ENCODE assay signal across 8 cellular contexts in the genomic region with DNA sequence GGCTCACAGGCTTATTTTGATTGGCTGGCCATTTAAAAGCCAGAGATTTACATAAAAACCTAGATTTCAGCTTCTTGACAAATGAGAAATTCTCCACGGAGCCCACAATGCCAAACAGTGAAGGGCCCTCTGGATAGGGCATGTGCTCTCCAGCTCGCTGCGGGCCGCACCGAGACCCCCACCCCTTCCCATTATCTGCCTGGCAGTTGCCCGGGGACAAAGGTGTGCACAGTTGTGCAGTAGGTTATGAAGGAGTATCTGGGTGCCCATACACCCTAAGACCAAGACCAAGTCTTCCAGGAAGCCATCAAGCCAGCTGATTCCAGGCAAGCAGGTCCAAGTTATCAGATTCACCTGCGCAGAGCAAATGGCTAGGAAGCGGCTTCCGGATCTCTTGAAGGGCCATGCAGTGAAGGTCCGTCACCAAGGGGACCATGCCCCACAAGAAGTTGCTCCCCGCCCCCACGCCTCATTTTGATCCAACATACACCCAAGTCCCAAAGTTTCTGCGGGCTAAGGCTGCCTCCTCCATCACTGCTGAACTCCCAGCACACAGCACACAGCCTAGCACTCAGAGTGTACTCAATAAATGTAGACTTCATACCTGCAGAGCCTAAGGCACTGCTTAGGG. TPM values are rescaled to one million over a fixed set of nuclear protein-coding genes. Genes with fewer than 3 reads are reported as not detected.
DNase-seq lines count a peak whose midpoint lies in the region; ATAC-seq and TF ChIP-seq lines count a peak whose summit lies in the region.

No MANE protein-coding gene starts in this region.

- peak overlapping the region; percentile 96 for H3K9ac ChIP-seq in IMR-90 (ENCODE audit: low read depth, low read length)

- CTCF ChIA-PET in IMR-90 (lab: Yijun Ruan, JAX): interaction anchor here (0.6 kb wide), 1 partner anchor 45 kb away, joined by 3 read pairs; no protein-coding TSS in a partner anchor

- peak overlapping the region; percentile 38; the same call in 1 of the 2 replicates for H3K4ac ChIP-seq in IMR-90 (ENCODE audit: low read depth, low read length)

- no peak for TF ChIP-seq CTCF in 22Rv1 (IDR thresholded peaks at IDR 0.05)
- no peak for TF ChIP-seq CTCF in IMR-90 (conservative IDR thresholded peaks at IDR 0.05; ENCODE audit: low read depth, low read length)
- TF ChIP-seq CTCF in choroid plexus epithelial cell (conservative IDR thresholded peaks at IDR 0.05; ENCODE audit: low read depth, low read length): no peak
- TF ChIP-seq CTCF in mucosa of descending colon (IDR thresholded peaks at IDR 0.05): no peak

- peak overlapping the region; percentile 99 for H2AFZ ChIP-seq in IMR-90 (replicated peaks; ENCODE audit: low read length, poor library complexity)

- dilution Hi-C loops in IMR-90 (cut with HindIII; ENCODE audit: low sequenced_read_pairs, unreplicated experiment): no loop called here

- H3K27me3 ChIP-seq in IMR-90 (ENCODE audit: control insufficient read depth, insufficient read depth, low read length): no peaks in the 10 kb centered on the region

- H3K27ac ChIP-seq in 22Rv1: peak overlapping the region; percentile 82
- H3K27ac ChIP-seq in IMR-90 (ENCODE audit: insufficient read depth, low read length): no peak overlapping the region; the same call in 1 of the 2 replicates

- no peak for TF ChIP-seq RAD21 in IMR-90 (IDR thresholded peaks at IDR 0.05; ENCODE audit: low read length)

- H3K56ac ChIP-seq in IMR-90 (ENCODE audit: extremely low read depth, insufficient read depth, low read length): no peak overlapping the region

- TF ChIP-seq POLR2A in IMR-90 (IDR thresholded peaks at IDR 0.05; ENCODE audit: low read depth, low read length): 0 out of 2 replicates have a peak, but pooled peaks have one; percentile 9

- DNase-seq in IMR-90 (no peak), choroid plexus epithelial cell (ENCODE audit: low read depth) (no peak), mucosa of descending colon (peak in 1 of 3 donors; percentile 33), superior temporal gyrus (ENCODE audit: extremely low spot score) (no peak)
- no peak for DNase-seq in effector CD8-positive, alpha-beta T cell (lab: John Stamatoyannopoulos, UW)

- H3K23ac ChIP-seq in IMR-90 (ENCODE audit: low read depth, low read length): peak overlapping the region; percentile 82

- POLR2A ChIA-PET in IMR-90 (lab: Charles Lee; ENCODE audit: unreplicated experiment): interaction anchor here (0.6 kb wide), 1 partner anchor 27 kb away, joined by 3 read pairs; no protein-coding TSS in a partner anchor

- no peak overlapping the region for H2BK20ac ChIP-seq in IMR-90 (ENCODE audit: low read depth, low read length)

- BruUV-seq in IMR-90 (replicated peaks; lab: Mats Ljungman, UMichigan): no TSS peak

- intact Hi-C loops in IMR-90 (cut with micrococcal nuclease): no loop called here
- intact Hi-C loops in mucosa of descending colon (cut with DNase I, micrococcal nuclease): no loop called here

- 0 out of 2 replicates have a peak, but pooled peaks cover 4% of the 10 kb centered on the region for H3K9me1 ChIP-seq in IMR-90 (ENCODE audit: insufficient read depth, low read length)

- H3K79me1 ChIP-seq in IMR-90 (ENCODE audit: low read depth in 1 of 2, low read length in 2 of 2): peaks cover 22 to 31% of the 10 kb centered on the region in 2 experiments

- peaks cover 4% of the 10 kb centered on the region for H3K36me3 ChIP-seq in IMR-90 (ENCODE audit: control insufficient read depth, insufficient read depth, low read length)
- no peaks in the 10 kb centered on the region for H3K36me3 ChIP-seq in mucosa of descending colon (ENCODE audit: low read depth)

- peak overlapping the region; percentile 39 to 70; a peak in 2 of 4 replicates for H4K8ac ChIP-seq in IMR-90 (ENCODE audit: low read depth in 2 of 2, low read length in 2 of 2)

- H3K4me1 ChIP-seq in IMR-90 (ENCODE audit: control insufficient read depth, insufficient read depth, low read length) (peaks cover 9% of the 10 kb centered on the region), mucosa of descending colon (ENCODE audit: low read depth) (peaks cover 14% of the 10 kb centered on the region)

- no peak overlapping the region for H2BK120ac ChIP-seq in IMR-90 (ENCODE audit: low read depth, low read length)

- no peak overlapping the region for H3K18ac ChIP-seq in IMR-90 (ENCODE audit: low read depth, low read length)

- H2BK15ac ChIP-seq in IMR-90 (ENCODE audit: low read depth, low read length): no peak overlapping the region

- 90% methylated on average over 7 of the region's 13 CpGs; no CpG with 5 or more reads in 1 of the 2 experiments for WGBS in IMR-90 (ENCODE audit: extremely low coverage in 2 of 2, insufficient read length in 1 of 2), 2 experiments

- in situ Hi-C loops in IMR-90 (cut with MboI; ENCODE audit: low sequenced_read_pairs): no loop called here

- peak overlapping the region; percentile 93 for H3K4me3 ChIP-seq in IMR-90 (ENCODE audit: insufficient read depth, low read depth, low read length)
- H3K4me3 ChIP-seq in choroid plexus epithelial cell (ENCODE audit: low read depth, low read length): peak overlapping the region; percentile 96
- peak overlapping the region; percentile 80 for H3K4me3 ChIP-seq in mucosa of descending colon

- no peaks in the 10 kb centered on the region for H3K9me3 ChIP-seq in IMR-90 (ENCODE audit: control insufficient read depth, insufficient read depth, low read length)
- no peaks in the 10 kb centered on the region for H3K9me3 ChIP-seq in mucosa of descending colon

- ATAC-seq in IMR-90 (ENCODE audit: low read depth) (no peak), mucosa of descending colon (no peak), HG02763 (IDR thresholded peaks at IDR 0.05; ENCODE audit: unreplicated experiment) (no peak), GM19324 (IDR thresholded peaks at IDR 0.05; ENCODE audit: low FRiP score, unreplicated experiment) (no peak)

- H2AK5ac ChIP-seq in IMR-90 (ENCODE audit: low read depth, low read length): no peak overlapping the region

- H3K4me2 ChIP-seq in IMR-90 (ENCODE audit: low read depth, low read length): peak overlapping the region; percentile 76

- no peak overlapping the region for H4K5ac ChIP-seq in IMR-90 (ENCODE audit: low read depth, low read length)

- H2AK9ac ChIP-seq in IMR-90 (replicated peaks; ENCODE audit: low read depth, low read length, poor library complexity): no peak overlapping the region

- no peak overlapping the region for H2BK5ac ChIP-seq in IMR-90 (ENCODE audit: low read depth, low read length, poor library complexity, severe bottlenecking)

- H4K91ac ChIP-seq in IMR-90 (ENCODE audit: insufficient read depth, low read depth, low read length): no peak overlapping the region

- peaks cover 9% of the 10 kb centered on the region for H4K20me1 ChIP-seq in IMR-90 (ENCODE audit: insufficient read depth, low read length)

- peak overlapping the region; percentile 50 for H3K14ac ChIP-seq in IMR-90 (replicated peaks; ENCODE audit: low read depth, low read length)

TF ChIP-seq in IMR-90, 13 proteins besides CTCF, POLR2A, EP300 and RAD21:
- TF ChIP-seq NFE2L2 (IDR thresholded peaks at IDR 0.05; ENCODE audit: low read depth, low read length) (no peak), RFX5 (IDR thresholded peaks at IDR 0.05; ENCODE audit: low read depth, low read length) (no peak), SMC3 (IDR thresholded peaks at IDR 0.05; ENCODE audit: low read depth, low read length) (no peak), RCOR1 (IDR thresholded peaks at IDR 0.05; ENCODE audit: insufficient replicate concordance, low read length) (no peak)
- TF ChIP-seq, protein P1, sequence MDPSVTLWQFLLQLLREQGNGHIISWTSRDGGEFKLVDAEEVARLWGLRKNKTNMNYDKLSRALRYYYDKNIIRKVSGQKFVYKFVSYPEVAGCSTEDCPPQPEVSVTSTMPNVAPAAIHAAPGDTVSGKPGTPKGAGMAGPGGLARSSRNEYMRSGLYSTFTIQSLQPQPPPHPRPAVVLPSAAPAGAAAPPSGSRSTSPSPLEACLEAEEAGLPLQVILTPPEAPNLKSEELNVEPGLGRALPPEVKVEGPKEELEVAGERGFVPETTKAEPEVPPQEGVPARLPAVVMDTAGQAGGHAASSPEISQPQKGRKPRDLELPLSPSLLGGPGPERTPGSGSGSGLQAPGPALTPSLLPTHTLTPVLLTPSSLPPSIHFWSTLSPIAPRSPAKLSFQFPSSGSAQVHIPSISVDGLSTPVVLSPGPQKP (IDR thresholded peaks at IDR 0.05; ENCODE audit: borderline replicate concordance, low read depth, low read length): no peak

RNA-seq across cellular contexts. Expression of a gene that starts 1.3 kb away (rescaled TPM):
- total RNA-seq in IMR-90 (2012; rRNA removed) (9.0 and 9.7 TPM in 2 replicates), mucosa of descending colon (10 to 100 TPM; 72.1 to 84.0 (median 78.7) TPM)
- 20.3 and 20.8 TPM in 2 replicates for polyA plus RNA-seq in IMR-90 (2012; rRNA removed)
- 9.8 and 26.9 TPM in 2 replicates for polyA plus RNA-seq in IMR-90 (2012; cell fraction: cytosol; rRNA removed)
- 90.6 and 220 TPM in 2 replicates for polyA plus RNA-seq in IMR-90 (2012; cell fraction: nucleus; rRNA removed; ENCODE audit: low replicate concordance)

RNA-seq across cellular contexts. Expression of a gene that starts 35.2 kb away (rescaled TPM):
- total RNA-seq in IMR-90 (2012; rRNA removed): 32.2 and 33.7 TPM in 2 replicates
- 7.9 and 8.7 TPM in 2 replicates for polyA plus RNA-seq in IMR-90 (2012; rRNA removed)
- polyA plus RNA-seq in IMR-90 (2012; cell fraction: cytosol; rRNA removed): 3.6 and 4.1 TPM in 2 replicates
- 12.3 and 18.6 TPM in 2 replicates for polyA plus RNA-seq in IMR-90 (2012; cell fraction: nucleus; rRNA removed; ENCODE audit: low replicate concordance)
- total RNA-seq in mucosa of descending colon: 10 to 100 TPM; 16.5 to 36.8 (median 18.2) TPM
